Comparison of ENCODE assay signal across 8 cellular contexts in the genomic region with DNA sequence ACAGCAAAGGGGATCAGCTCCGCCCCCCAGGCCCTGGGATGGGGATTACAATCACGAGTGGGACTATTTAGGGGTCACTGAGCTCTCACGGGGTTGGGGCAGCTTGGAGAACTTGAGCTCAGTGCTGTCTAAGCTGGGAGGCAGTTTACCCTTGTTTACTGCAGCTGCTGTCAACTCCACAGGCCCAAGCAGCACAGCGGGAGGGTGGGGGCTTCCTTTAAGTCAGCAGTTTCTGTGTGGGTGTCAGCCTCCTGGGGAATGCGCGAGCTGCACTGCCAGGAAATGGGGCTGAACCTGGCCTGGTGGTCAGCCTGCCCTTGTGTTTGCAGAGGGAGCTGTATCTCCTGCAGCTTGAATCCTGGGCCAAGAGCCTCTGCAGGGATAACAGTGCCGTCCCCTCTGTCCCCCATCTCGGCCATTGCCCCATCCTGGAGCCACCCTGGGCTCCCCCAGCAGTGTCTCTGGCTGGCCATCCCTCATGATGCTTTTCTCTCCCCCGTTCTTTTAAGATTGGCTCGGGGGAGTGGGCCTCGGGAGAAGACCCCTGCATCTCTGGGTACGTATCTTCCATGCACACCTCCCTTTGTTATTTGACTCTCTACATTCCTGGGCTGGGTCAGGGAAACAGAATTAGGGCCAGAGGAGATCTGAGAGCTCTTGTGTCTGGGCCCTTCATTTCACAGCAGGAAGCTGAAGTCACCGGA. TPM values are rescaled to one million over a fixed set of nuclear protein-coding genes. Genes with fewer than 3 reads are reported as not detected.
A peak's percentile ranks its signal among the peaks of the same experiment; 100 is the strongest.
DNase-seq lines count a peak whose midpoint lies in the region; ATAC-seq and TF ChIP-seq lines count a peak whose summit lies in the region.

No MANE protein-coding gene starts in this region.

- H3K27me3 ChIP-seq in CD8-positive, alpha-beta T cell (ENCODE audit: insufficient read depth, low read length): no peaks in the 10 kb centered on the region

- intact Hi-C loops in CD8-positive, alpha-beta T cell (cut with DNase I, micrococcal nuclease): loop anchor here (1.0 to 10.0 kb wide), 11 partner anchors 34 to 1136 kb away; partner anchors contain the start of genes WDR43 (in 2 of the 2), BABAM2 (in 1 of the 2), FOSL2 (in 1 of the 2) and PPP1CB (in 1 of the 2)

- peak overlapping the region; percentile 18 for H3K4me3 ChIP-seq in CD8-positive, alpha-beta T cell (ENCODE audit: low read depth, low read length)
- H3K4me3 ChIP-seq in foreskin fibroblast (ENCODE audit: low read depth in 1 of 2, low read length in 2 of 2): no peak overlapping the region

- peak; percentile 38 to 84 (median 54) for DNase-seq in CD8-positive, alpha-beta T cell
- DNase-seq in T-helper 2 cell treated with Interferon-gamma antibody and Interleukin-4, amounts not matched to agents 5 μg/mL and 100 μg/mL, for 36 hours (ENCODE audit: low spot score): no peak
- peak; percentile 36 to 82 for DNase-seq in central memory CD8-positive, alpha-beta T cell (ENCODE audit: low spot score in 2 of 2)
- DNase-seq in G401 (ENCODE audit: low spot score): no peak
- no peak for DNase-seq in foreskin fibroblast

- peak overlapping the region; percentile 99 for H3K27ac Mint-ChIP-seq in CD8-positive, alpha-beta T cell
- peak overlapping the region; percentile 90 for H3K27ac Mint-ChIP-seq in T-helper 2 cell treated with Interferon-gamma antibody and Interleukin-4, amounts not matched to agents 5 μg/mL and 100 μg/mL, for 36 hours
- H3K27ac Mint-ChIP-seq in central memory CD8-positive, alpha-beta T cell (ENCODE audit: low read depth): peak overlapping the region; percentile 100
- H3K27ac Mint-ChIP-seq in nephron: peak overlapping the region; percentile 43 to 86 (median 73)

- no peaks in the 10 kb centered on the region for H3K9me3 Mint-ChIP-seq in CD8-positive, alpha-beta T cell
- no peaks in the 10 kb centered on the region for H3K9me3 Mint-ChIP-seq in T-helper 2 cell treated with Interferon-gamma antibody and Interleukin-4, amounts not matched to agents 5 μg/mL and 100 μg/mL, for 36 hours
- H3K9me3 Mint-ChIP-seq in central memory CD8-positive, alpha-beta T cell: no peaks in the 10 kb centered on the region
- H3K9me3 Mint-ChIP-seq in nephron: no peaks in the 10 kb centered on the region

- no peaks in the 10 kb centered on the region for H3K36me3 Mint-ChIP-seq in CD8-positive, alpha-beta T cell
- H3K36me3 Mint-ChIP-seq in T-helper 2 cell treated with Interferon-gamma antibody and Interleukin-4, amounts not matched to agents 5 μg/mL and 100 μg/mL, for 36 hours (ENCODE audit: low read depth): peaks cover 1% of the 10 kb centered on the region
- H3K36me3 Mint-ChIP-seq in central memory CD8-positive, alpha-beta T cell (ENCODE audit: insufficient read depth): peaks cover 26% of the 10 kb centered on the region
- H3K36me3 Mint-ChIP-seq in nephron (ENCODE audit: low read depth): no peaks in the 10 kb centered on the region

- peak; percentile 32 for ATAC-seq in CD8-positive, alpha-beta T cell
- ATAC-seq in central memory CD8-positive, alpha-beta T cell (replicated peaks; ENCODE audit: extremely low read depth, poor library complexity, severe bottlenecking): peak; percentile 60
- ATAC-seq in GM19463 (IDR thresholded peaks at IDR 0.05; ENCODE audit: unreplicated experiment) (no peak), GM21825 (IDR thresholded peaks at IDR 0.05; ENCODE audit: unreplicated experiment) (no peak)

- POLR2A ChIA-PET in CD8-positive, alpha-beta T cell (lab: Charles Lee): interaction anchor here (0.7 to 7.2 kb wide), 9 partner anchors 10 to 141 kb away, joined by 3 to 65 read pairs (median 4); partner anchors contain the start of gene TRMT61B

- no peaks in the 10 kb centered on the region for H3K27me3 Mint-ChIP-seq in CD8-positive, alpha-beta T cell (ENCODE audit: low read depth)
- H3K27me3 Mint-ChIP-seq in T-helper 2 cell treated with Interferon-gamma antibody and Interleukin-4, amounts not matched to agents 5 μg/mL and 100 μg/mL, for 36 hours (ENCODE audit: low read depth): no peaks in the 10 kb centered on the region
- H3K27me3 Mint-ChIP-seq in central memory CD8-positive, alpha-beta T cell: no peaks in the 10 kb centered on the region
- peaks cover 8% of the 10 kb centered on the region for H3K27me3 Mint-ChIP-seq in nephron (ENCODE audit: low read depth)

- no peak for TF ChIP-seq CTCF in CD8-positive, alpha-beta T cell (IDR thresholded peaks at IDR 0.05)
- no peak for TF ChIP-seq CTCF in nephron (IDR thresholded peaks at IDR 0.05; ENCODE audit: unreplicated experiment in 3 of 3)
- no peak for TF ChIP-seq CTCF in foreskin fibroblast (IDR thresholded peaks at IDR 0.05; ENCODE audit: low read depth, low read length)

- H3K4me1 Mint-ChIP-seq in CD8-positive, alpha-beta T cell (ENCODE audit: low read depth): peaks cover 75% of the 10 kb centered on the region
- H3K4me1 Mint-ChIP-seq in T-helper 2 cell treated with Interferon-gamma antibody and Interleukin-4, amounts not matched to agents 5 μg/mL and 100 μg/mL, for 36 hours (ENCODE audit: low read depth): peaks cover 58% of the 10 kb centered on the region
- H3K4me1 Mint-ChIP-seq in central memory CD8-positive, alpha-beta T cell: peaks cover 73% of the 10 kb centered on the region
- H3K4me1 Mint-ChIP-seq in nephron: peaks cover 47% of the 10 kb centered on the region

- CTCF ChIA-PET in CD8-positive, alpha-beta T cell (lab: Charles Lee): interaction anchor here (0.7 to 3.6 kb wide), 5 partner anchors 10 to 55 kb away, joined by 3 to 21 read pairs (median 8); no protein-coding TSS in a partner anchor

- no peaks in the 10 kb centered on the region for H3K9me3 ChIP-seq in CD8-positive, alpha-beta T cell (ENCODE audit: low read length)

- in situ Hi-C loops in G401 (cut with HindIII; ENCODE audit: low sequenced_read_pairs): no loop called here

- H3K4me3 Mint-ChIP-seq in CD8-positive, alpha-beta T cell: peak overlapping the region; percentile 78
- H3K4me3 Mint-ChIP-seq in T-helper 2 cell treated with Interferon-gamma antibody and Interleukin-4, amounts not matched to agents 5 μg/mL and 100 μg/mL, for 36 hours: peak overlapping the region; percentile 77
- H3K4me3 Mint-ChIP-seq in central memory CD8-positive, alpha-beta T cell: peak overlapping the region; percentile 88
- peak overlapping the region in 2 of 3 experiments; percentile 7 to 58 for H3K4me3 Mint-ChIP-seq in nephron

- H3K4me1 ChIP-seq in CD8-positive, alpha-beta T cell (ENCODE audit: insufficient read depth, low read length): peaks cover 77% of the 10 kb centered on the region

- peak overlapping the region; percentile 85 for H3K27ac ChIP-seq in CD8-positive, alpha-beta T cell (ENCODE audit: low read depth, low read length)

- no peaks in the 10 kb centered on the region for H3K36me3 ChIP-seq in CD8-positive, alpha-beta T cell (ENCODE audit: insufficient read depth, low read length)

RNA-seq across cellular contexts. Expression of gene TOGARAM2, which starts 30.0 kb away (rescaled TPM):
- 1 to 10 TPM; 4.6 to 4.8 TPM for total RNA-seq in CD8-positive, alpha-beta T cell
- 2.7 and 3.2 TPM in 2 replicates for total RNA-seq in G401 (2014; rRNA removed; shearing (Covaris generic))

Comparison
In these comparisons a context has a peak if more than half of its experiments do, and no peak if none do; other contexts are left out.
1. ATAC-seq: peak in CD8-positive, alpha-beta T cell (single experiment) and central memory CD8-positive, alpha-beta T cell (single experiment); none in GM19463 (single experiment) and GM21825 (single experiment).
2. DNase-seq: peak in CD8-positive, alpha-beta T cell (7 of 7) and central memory CD8-positive, alpha-beta T cell (2 of 2); none in T-helper 2 cell treated with Interferon-gamma antibody and Interleukin-4, amounts not matched to agents 5 μg/mL and 100 μg/mL, for 36 hours (single experiment), G401 (single experiment) and foreskin fibroblast (0 of 2).
3. H3K4me3 Mint-ChIP-seq: peak in every context shown above with its lines; median percentile 88 in central memory CD8-positive, alpha-beta T cell; 78 in CD8-positive, alpha-beta T cell; 77 in T-helper 2 cell treated with Interferon-gamma antibody and Interleukin-4, amounts not matched to agents 5 μg/mL and 100 μg/mL, for 36 hours; 32 in nephron.
4. Peak in every context shown above with its lines, with median percentiles within 50 percentile points of each other: H3K27ac Mint-ChIP-seq.